ENCODE assay signal across 8 cellular contexts in genomic region chr19:3969435-3970312, GRCh38. TPM values are rescaled to one million over a fixed set of nuclear protein-coding genes. Genes with fewer than 3 reads are reported as not detected.
DNase-seq lines count a peak whose midpoint lies in the region; ATAC-seq and TF ChIP-seq lines count a peak whose summit lies in the region.

No MANE protein-coding gene starts in this region.

- H3K36me3 Mint-ChIP-seq in T-helper 1 cell treated with Interleukin-12 subunit alpha and Interleukin-12 subunit beta and Interleukin-4 antibody, amounts not matched to agents 30 μg/mL and 1 μg/mL, for 36 hours (ENCODE audit: low read depth), result peaks cover 18% of the 10 kb centered on the region
- H3K36me3 Mint-ChIP-seq in T-cell, result peaks cover 10% of the 10 kb centered on the region
- H3K36me3 Mint-ChIP-seq in osteocyte (ENCODE audit: unreplicated experiment), result peaks cover 12% of the 10 kb centered on the region

- no peaks in the 10 kb centered on the region for H3K27me3 Mint-ChIP-seq in T-helper 1 cell treated with Interleukin-12 subunit alpha and Interleukin-12 subunit beta and Interleukin-4 antibody, amounts not matched to agents 30 μg/mL and 1 μg/mL, for 36 hours (ENCODE audit: low read depth)
- H3K27me3 Mint-ChIP-seq in T-cell (no peaks in the 10 kb centered on the region), osteocyte (ENCODE audit: unreplicated experiment) (no peaks in the 10 kb centered on the region)

- no peaks in the 10 kb centered on the region for H3K9me3 Mint-ChIP-seq in T-helper 1 cell treated with Interleukin-12 subunit alpha and Interleukin-12 subunit beta and Interleukin-4 antibody, amounts not matched to agents 30 μg/mL and 1 μg/mL, for 36 hours
- H3K9me3 Mint-ChIP-seq in T-cell (no peaks in the 10 kb centered on the region), osteocyte (ENCODE audit: unreplicated experiment) (no peaks in the 10 kb centered on the region)

- peak overlapping the region; percentile 91 for H3K4me3 ChIP-seq in fibroblast of mammary gland (ENCODE audit: control insufficient read depth, low read depth, low read length)

- CTCF ChIA-PET in T-cell (lab: Charles Lee), result interaction anchor here in 1 of 2 donors (0.6 kb wide), 1 partner anchor 18 kb away, joined by 6 read pairs; no protein-coding TSS in a partner anchor
- CTCF ChIA-PET in GM10248 (lab: Yijun Ruan, JAX), result interaction anchor here (0.9 to 2.4 kb wide), 3 partner anchors 14 to 18 kb away, joined by 3 to 12 read pairs (median 5); partner anchors contain the start of gene EEF2

- ATAC-seq in T-cell (replicated peaks in 1 of 4), result no peak
- ATAC-seq in GM18519 (IDR thresholded peaks at IDR 0.05; ENCODE audit: low FRiP score, unreplicated experiment), result no peak

- H3K4me3 Mint-ChIP-seq in T-helper 1 cell treated with Interleukin-12 subunit alpha and Interleukin-12 subunit beta and Interleukin-4 antibody, amounts not matched to agents 30 μg/mL and 1 μg/mL, for 36 hours, result peak overlapping the region; percentile 95
- H3K4me3 Mint-ChIP-seq in T-cell (peak overlapping the region; percentile 82 to 88 (median 87)), osteocyte (ENCODE audit: unreplicated experiment) (peak overlapping the region; percentile 97)

- TF ChIP-seq CTCF in fibroblast of mammary gland (conservative IDR thresholded peaks at IDR 0.05; ENCODE audit: control insufficient read depth, insufficient read depth, low read depth, low read length) (peak; percentile 41), osteocyte (IDR thresholded peaks at IDR 0.05) (peak; percentile 42), GM10248 (IDR thresholded peaks at IDR 0.05; ENCODE audit: control extremely low read depth, extremely low read depth, low read depth, missing control alignments) (no peak)

- DNase-seq in T-helper 1 cell, result no peak
- no peak for DNase-seq in T-cell
- peak; percentile 87 for DNase-seq in fibroblast of mammary gland (ENCODE audit: low read depth)
- DNase-seq in osteocyte (ENCODE audit: extremely low spot score, unreplicated experiment), result no peak
- no peak for DNase-seq in GM10248 (ENCODE audit: extremely low spot score)
- no peak for DNase-seq in NCI-H446 (lab: John Stamatoyannopoulos, UW)

- peak overlapping the region; percentile 81 for H3K27ac Mint-ChIP-seq in T-helper 1 cell treated with Interleukin-12 subunit alpha and Interleukin-12 subunit beta and Interleukin-4 antibody, amounts not matched to agents 30 μg/mL and 1 μg/mL, for 36 hours
- peak overlapping the region; percentile 78 to 84 for H3K27ac Mint-ChIP-seq in T-cell
- peak overlapping the region; percentile 96 for H3K27ac Mint-ChIP-seq in osteocyte (ENCODE audit: unreplicated experiment)

- POLR2A ChIA-PET in T-cell (lab: Charles Lee), result interaction anchor here (0.5 to 0.9 kb wide), 3 partner anchors 16 to 21 kb away, joined by 3 to 11 read pairs (median 3); partner anchors contain the start of gene EEF2 (in 1 of the 2)
- POLR2A ChIA-PET in GM10248 (lab: Yijun Ruan, JAX), result interaction anchor here (0.6 to 2.0 kb wide), 2 partner anchors 11 to 37 kb away, joined by 3 to 10 read pairs; no protein-coding TSS in a partner anchor

- peaks cover 22% of the 10 kb centered on the region for H3K4me1 Mint-ChIP-seq in T-helper 1 cell treated with Interleukin-12 subunit alpha and Interleukin-12 subunit beta and Interleukin-4 antibody, amounts not matched to agents 30 μg/mL and 1 μg/mL, for 36 hours (ENCODE audit: low read depth)
- H3K4me1 Mint-ChIP-seq in T-cell (peaks cover 19 to 34% (median 30%) of the 10 kb centered on the region in 3 donors), osteocyte (ENCODE audit: unreplicated experiment) (peaks cover 25% of the 10 kb centered on the region)

RNA-seq across cellular contexts. Expression of gene DAPK3, which starts 1.2 kb away (rescaled TPM):
- total RNA-seq in T-cell (10 to 100 TPM; 30.3 to 51.2 (median 44.9) TPM), osteocyte (92.9 and 94.7 TPM in 2 replicates)

RNA-seq across cellular contexts. Expression of gene EEF2, which starts 15.6 kb away (rescaled TPM):
- 1,000 to 10,000 TPM; 2,379 to 2,775 (median 2,439) TPM for total RNA-seq in T-cell
- total RNA-seq in osteocyte, result 3,162 and 3,203 TPM in 2 replicates

RNA-seq across cellular contexts. Expression of gene NMRK2, which starts 36.8 kb away (rescaled TPM):
- total RNA-seq in T-cell (not detected), osteocyte (not detected in 2 replicates)

RNA-seq across cellular contexts. Expression of gene PIAS4, which starts 37.9 kb away (rescaled TPM):
- total RNA-seq in T-cell (10 to 100 TPM; 21.8 to 42.6 (median 31.4) TPM), osteocyte (28.8 and 29.4 TPM in 2 replicates)
